Comparison of ENCODE assay signal across 14 cellular contexts in genomic region chr10:6778992-6779701, GRCh38.
DNase-seq lines count a peak whose midpoint lies in the region; ATAC-seq and TF ChIP-seq lines count a peak whose summit lies in the region.
"Had no signal": no experiment of that assay in that cellular context is flagged by ENCODE, and none has a peak within 500 bp of the region (broad histone marks: within the 10 kb centered on the region; RNA-seq: fewer than 3 reads in every experiment).

No MANE protein-coding gene starts in this region.

- peaks cover 43% of the 10 kb centered on the region for H3K4me1 Mint-ChIP-seq in HFFc6 (ENCODE audit: low read depth)

- no peaks in the 10 kb centered on the region for H3K36me3 Mint-ChIP-seq in HFFc6 (ENCODE audit: low read depth)

- peak; percentile 31 for DNase-seq in 8988T
- peak; percentile 97 for DNase-seq in HFFc6
- DNase-seq in brain pericyte (ENCODE audit: low read depth, low spot score): peak; percentile 53
- peak; percentile 96 for DNase-seq in kidney epithelial cell (ENCODE audit: low read depth)
- DNase-seq in effector memory CD4-positive, alpha-beta T cell: no peak
- no peak for DNase-seq in NCI-H1694 (lab: John Stamatoyannopoulos, UW)
- DNase-seq: activated gamma-delta T cell; NCI-H1694 treated with DMSO at 0.1 percent for 48 hours; right cardiac atrium; stimulated activated naive CD4-positive, alpha-beta T cell had no signal

- H3K27me3 Mint-ChIP-seq in HFFc6 (ENCODE audit: insufficient read depth): peaks cover 2% of the 10 kb centered on the region; the same call in 1 of the 2 replicates

- no peaks in the 10 kb centered on the region for H3K27me3 ChIP-seq in kidney epithelial cell (ENCODE audit: control insufficient read depth, insufficient read depth, low read length)
- H3K27me3 ChIP-seq in effector memory CD4-positive, alpha-beta T cell (replicated peaks; ENCODE audit: control insufficient read depth, insufficient read depth, low read length, poor library complexity, severe bottlenecking): peaks cover 4% of the 10 kb centered on the region

- no peaks in the 10 kb centered on the region for H3K36me3 ChIP-seq in kidney epithelial cell (ENCODE audit: control insufficient read depth, insufficient read depth, low read length)
- no peaks in the 10 kb centered on the region for H3K36me3 ChIP-seq in effector memory CD4-positive, alpha-beta T cell (ENCODE audit: control insufficient read depth, insufficient read depth, low read length)

- no peaks in the 10 kb centered on the region for H3K4me1 ChIP-seq in effector memory CD4-positive, alpha-beta T cell (ENCODE audit: control insufficient read depth, insufficient read depth, low read length, poor library complexity, severe bottlenecking)

- no peak overlapping the region for H3K4me3 ChIP-seq in kidney epithelial cell (ENCODE audit: low read depth, low read length)
- no peak overlapping the region for H3K4me3 ChIP-seq in effector memory CD4-positive, alpha-beta T cell (ENCODE audit: insufficient read depth, low read depth, low read length, poor library complexity, severe bottlenecking)

- H3K9me3 Mint-ChIP-seq in HFFc6: no peaks in the 10 kb centered on the region
- H3K9me3 Mint-ChIP-seq: T-helper 1 cell treated with Interleukin-12 subunit alpha and Interleukin-12 subunit beta and Interleukin-4 antibody, amounts not matched to agents 30 μg/mL and 1 μg/mL, for 36 hours had no signal

- peak overlapping the region; percentile 74 for H3K4me3 Mint-ChIP-seq in HFFc6
- H3K4me3 Mint-ChIP-seq: T-helper 1 cell treated with Interleukin-12 subunit alpha and Interleukin-12 subunit beta and Interleukin-4 antibody, amounts not matched to agents 30 μg/mL and 1 μg/mL, for 36 hours had no signal

- TF ChIP-seq CTCF in HFFc6 (IDR thresholded peaks at IDR 0.05) (no peak), kidney epithelial cell (IDR thresholded peaks at IDR 0.05; ENCODE audit: insufficient read depth, low read length, poor library complexity, severe bottlenecking) (no peak)

- ATAC-seq in HG02678 (IDR thresholded peaks at IDR 0.05; ENCODE audit: unreplicated experiment) (no peak), GM18909 (IDR thresholded peaks at IDR 0.05; ENCODE audit: poor library complexity, unreplicated experiment) (no peak)
- ATAC-seq: right cardiac atrium had no signal

- H3K27ac ChIP-seq in effector memory CD4-positive, alpha-beta T cell (ENCODE audit: insufficient read depth, low read length, poor library complexity, severe bottlenecking): no peak overlapping the region
- H3K27ac ChIP-seq: C4-2B had no signal

- peak overlapping the region; percentile 96 for H3K27ac Mint-ChIP-seq in HFFc6
- H3K27ac Mint-ChIP-seq: T-helper 1 cell treated with Interleukin-12 subunit alpha and Interleukin-12 subunit beta and Interleukin-4 antibody, amounts not matched to agents 30 μg/mL and 1 μg/mL, for 36 hours had no signal

- no peaks in the 10 kb centered on the region for H3K9me3 ChIP-seq in effector memory CD4-positive, alpha-beta T cell (ENCODE audit: control insufficient read depth, low read length)

Comparison
In these comparisons a context has a peak if more than half of its experiments do, and no peak if none do; other contexts are left out.
1. DNase-seq: peak in 8988T (single experiment), HFFc6 (single experiment), brain pericyte (single experiment) and kidney epithelial cell (single experiment); none in effector memory CD4-positive, alpha-beta T cell (0 of 3) and NCI-H1694 (single experiment).